ENCODE assay signal across 8 cellular contexts in genomic region chr15:44584162-44584749, GRCh38. TPM values are rescaled to one million over a fixed set of nuclear protein-coding genes. Genes with fewer than 3 reads are reported as not detected.
A peak's percentile ranks its signal among the peaks of the same experiment; 100 is the strongest.
DNase-seq lines count a peak whose midpoint lies in the region; ATAC-seq and TF ChIP-seq lines count a peak whose summit lies in the region.

No MANE protein-coding gene starts in this region.

- no TSS peak for BruUV-seq in PC-9 (replicated peaks; lab: Mats Ljungman, UMichigan)

- peaks cover 11% of the 10 kb centered on the region; the same call in 1 of the 2 replicates for H3K4me1 ChIP-seq in PC-9 (replicated peaks; ENCODE audit: insufficient read depth)

- no peak overlapping the region for H3K4me2 ChIP-seq in PC-9

- H3K27ac ChIP-seq in PC-9 = no peak overlapping the region

- peak; percentile 51 for TF ChIP-seq CTCF in PC-9 (conservative IDR thresholded peaks at IDR 0.05)

- H3K4me3 ChIP-seq in PC-9 = no peak overlapping the region

- peak; percentile 14 to 23 for DNase-seq in activated CD8-positive, alpha-beta memory T cell treated with anti-CD3 and anti-CD28 coated beads for 4 hours (ENCODE audit: low read depth in 2 of 2)
- no peak for DNase-seq in activated CD8-positive, alpha-beta memory T cell treated with anti-CD3 and anti-CD28 coated beads for 24 hours
- DNase-seq in PC-9 (peak; percentile 39 to 54), iPS-NIHi11 (ENCODE audit: low spot score) (peak; percentile 55), GM19240 (ENCODE audit: insufficient read length, low spot score) (no peak)
- peak; percentile 66 for DNase-seq in activated naive CD4-positive, alpha-beta T cell treated with Interleukin-2 at 50 U/mL for 16 hours
- peak; percentile 18 to 33 for DNase-seq in stimulated activated CD8-positive, alpha-beta memory T cell treated with anti-CD3 and anti-CD28 coated beads, Interleukin-15, amount 100 ng/mL, for 48 hours (ENCODE audit: low read depth in 2 of 2)

- intact Hi-C loops in PC-9 (cut with micrococcal nuclease; ENCODE audit: unreplicated experiment) = loop anchor here (5.0 kb wide), 1 partner anchor 338 kb away; no protein-coding TSS in a partner anchor

- no peaks in the 10 kb centered on the region; the same call in 1 of the 2 replicates for H3F3A ChIP-seq in PC-9 (ENCODE audit: insufficient read depth, low read depth)

- no peaks in the 10 kb centered on the region; the same call in 1 of the 2 replicates for H3K36me3 ChIP-seq in PC-9 (ENCODE audit: low read depth)

- ATAC-seq in GM18517 (IDR thresholded peaks at IDR 0.05; ENCODE audit: unreplicated experiment) = no peak

- no peaks in the 10 kb centered on the region for H3K79me2 ChIP-seq in PC-9 (ENCODE audit: low read depth)

- CTCF ChIA-PET in PC-9 (lab: Charles Lee) = interaction anchor here (0.6 to 1.5 kb wide), 3 partner anchors 50 to 153 kb away, joined by 5 to 15 read pairs (median 5); no protein-coding TSS in a partner anchor

- H3K9me3 ChIP-seq in PC-9 (ENCODE audit: insufficient read depth, low read depth) = no peaks in the 10 kb centered on the region

- POLR2A ChIA-PET in PC-9 (lab: Charles Lee; ENCODE audit: unreplicated experiment) = interaction anchor here (0.6 kb wide), 1 partner anchor 144 kb away, joined by 3 read pairs; no protein-coding TSS in a partner anchor

- H3K9me2 ChIP-seq in PC-9 (ENCODE audit: insufficient read depth) = no peaks in the 10 kb centered on the region

- H3K27me3 ChIP-seq in PC-9 (ENCODE audit: insufficient read depth, low read depth) = no peaks in the 10 kb centered on the region

- no peak overlapping the region for H2AFZ ChIP-seq in PC-9

- H4K20me1 ChIP-seq in PC-9 (ENCODE audit: insufficient read depth) = no peaks in the 10 kb centered on the region

RNA-seq across cellular contexts. Expression of gene EIF3J, which starts 47.3 kb away (rescaled TPM):
- 75.8 and 117 TPM in 2 replicates for total RNA-seq in PC-9 (2021)

Comparison
In these comparisons a context has a peak if more than half of its experiments do, and no peak if none do; other contexts are left out.
1. DNase-seq: peak in activated CD8-positive, alpha-beta memory T cell treated with anti-CD3 and anti-CD28 coated beads for 4 hours (2 of 2), PC-9 (2 of 2), activated naive CD4-positive, alpha-beta T cell treated with Interleukin-2 at 50 U/mL for 16 hours (single experiment), iPS-NIHi11 (single experiment) and stimulated activated CD8-positive, alpha-beta memory T cell treated with anti-CD3 and anti-CD28 coated beads, Interleukin-15, amount 100 ng/mL, for 48 hours (2 of 2); none in activated CD8-positive, alpha-beta memory T cell treated with anti-CD3 and anti-CD28 coated beads for 24 hours (single experiment) and GM19240 (single experiment).